Comparison of ENCODE assay signal across 13 cellular contexts in genomic region chr14:36656769-36657408, GRCh38. TPM values are rescaled to one million over a fixed set of nuclear protein-coding genes. Genes with fewer than 3 reads are reported as not detected.
DNase-seq lines count a peak whose midpoint lies in the region; ATAC-seq and TF ChIP-seq lines count a peak whose summit lies in the region.
"Had no signal": no experiment of that assay in that cellular context is flagged by ENCODE, and none has a peak within 500 bp of the region (broad histone marks: within the 10 kb centered on the region; RNA-seq: fewer than 3 reads in every experiment).

No MANE protein-coding gene starts in this region.

- no peak for TF ChIP-seq POLR2A in heart left ventricle (IDR thresholded peaks at IDR 0.05)

- H3K36me3 ChIP-seq in heart left ventricle (no peaks in the 10 kb centered on the region), mesenchymal stem cell (ENCODE audit: control insufficient read depth in 1 of 2, insufficient read depth in 2 of 2, low read depth in 1 of 2, low read length in 2 of 2) (peaks cover 0 to 9% of the 10 kb centered on the region in 2 experiments), tibial artery (no peaks in the 10 kb centered on the region)
- H3K36me3 ChIP-seq: thyroid gland had no signal

- ATAC-seq in heart left ventricle = no peak
- no peak for ATAC-seq in left cardiac atrium
- ATAC-seq in SK-N-SH treated with all-trans-retinoic acid at 6 μM for 48 hours = 0 out of 3 replicates have a peak, but pooled peaks have one; percentile 8
- ATAC-seq in GM18511 (IDR thresholded peaks at IDR 0.05; ENCODE audit: unreplicated experiment) = no peak
- ATAC-seq: Panc1 had no signal

- H2BK15ac ChIP-seq in mesenchymal stem cell (ENCODE audit: low read depth, poor library complexity, severe bottlenecking) = no peak overlapping the region

- no peak overlapping the region for H2BK12ac ChIP-seq in mesenchymal stem cell (ENCODE audit: low read length in 2 of 2)

- H3K18ac ChIP-seq in mesenchymal stem cell (ENCODE audit: low read depth in 1 of 2, low read length in 2 of 2) = no peak overlapping the region

- H3K4me3 ChIP-seq in heart left ventricle (peak overlapping the region in 10 of 12 donors; percentile 14 to 39 (median 30)), mesenchymal stem cell (ENCODE audit: insufficient read depth in 1 of 2, low read depth in 1 of 2, low read length in 2 of 2) (peak overlapping the region; percentile 14 to 69), tibial artery (peak overlapping the region; percentile 17 to 37)

- H2AK5ac ChIP-seq in mesenchymal stem cell (ENCODE audit: low read length, severe bottlenecking) = no peak overlapping the region

- no peak overlapping the region for H4K8ac ChIP-seq in mesenchymal stem cell (ENCODE audit: low read length)

- H3K4ac ChIP-seq in mesenchymal stem cell (ENCODE audit: low read depth in 1 of 2, low read length in 2 of 2) = no peak overlapping the region

- no peak overlapping the region for H3K9ac ChIP-seq in mesenchymal stem cell (ENCODE audit: low read length)

- intact Hi-C loops in heart left ventricle (cut with DNase I) = loop anchor here in 2 of 10 donors (10.0 kb wide), 3 partner anchors 288 to 498 kb away; no protein-coding TSS in a partner anchor
- intact Hi-C loops in left cardiac atrium (cut with DNase I) = no loop called here
- intact Hi-C loops in tibial artery (cut with DNase I; ENCODE audit: low total_unique reads) = loop anchor here (10.0 kb wide), 1 partner anchor 288 kb away; no protein-coding TSS in a partner anchor

- no peak overlapping the region for H2BK5ac ChIP-seq in mesenchymal stem cell (ENCODE audit: low read depth, low read length, poor library complexity, severe bottlenecking)

- H3K9me3 ChIP-seq in heart left ventricle (no peaks in the 10 kb centered on the region), mesenchymal stem cell (ENCODE audit: control insufficient read depth, low read length) (no peaks in the 10 kb centered on the region), tibial artery (no peaks in the 10 kb centered on the region)
- H3K9me3 ChIP-seq: thyroid gland had no signal

- no peaks in the 10 kb centered on the region for H3K79me1 ChIP-seq in mesenchymal stem cell (replicated peaks; ENCODE audit: low read length, poor library complexity, severe bottlenecking)

- H3K27me3 ChIP-seq in heart left ventricle (peaks cover 85 to 100% (median 100%) of the 10 kb centered on the region in 9 donors), mesenchymal stem cell (ENCODE audit: control insufficient read depth in 1 of 2, insufficient read depth in 1 of 2, low read length in 2 of 2) (peaks cover 91 to 97% of the 10 kb centered on the region in 2 experiments), tibial artery (peaks cover 22 to 100% of the 10 kb centered on the region in 2 donors)

- WGBS in heart left ventricle, 4 donors = 4 to 8% (median 5%) methylated on average over 23 to 27 of the region's 27 CpGs
- WGBS in mesenchymal stem cell = 8% methylated on average over 26 of the region's 27 CpGs

- no peak overlapping the region for H4K91ac ChIP-seq in mesenchymal stem cell (ENCODE audit: low read length)

- DNase-seq in heart left ventricle = no peak
- DNase-seq in left cardiac atrium = no peak
- peak; percentile 16 for DNase-seq in mesenchymal stem cell
- no peak for DNase-seq in tibial artery
- no peak for DNase-seq in activated effector memory CD4-positive, alpha-beta T cell treated with Interleukin-2 at 50 U/mL for 16 hours
- DNase-seq in DMS114 treated with DMSO at 0.1 percent for 48 hours (lab: John Stamatoyannopoulos, UW; ENCODE audit: unreplicated experiment) = no peak
- DNase-seq: activated B cell treated with CpG ODN at 0.5 μM for 24 hours, NCI-H1417 had no signal

- H3K27ac ChIP-seq in heart left ventricle (no peak overlapping the region), mesenchymal stem cell (ENCODE audit: low read length, poor library complexity, severe bottlenecking) (peak overlapping the region; percentile 25), tibial artery (no peak overlapping the region)
- H3K27ac ChIP-seq: thyroid gland had no signal

- no peak overlapping the region for H2AFZ ChIP-seq in mesenchymal stem cell (ENCODE audit: low read depth, low read length)

- H3K4me1 ChIP-seq in heart left ventricle (peaks cover 0 to 48% (median 24%) of the 10 kb centered on the region in 12 donors), mesenchymal stem cell (ENCODE audit: control insufficient read depth, insufficient read depth, low read depth, low read length) (peaks cover 44% of the 10 kb centered on the region), tibial artery (peaks cover 0 to 56% (median 41%) of the 10 kb centered on the region in 4 donors)

- H2BK120ac ChIP-seq in mesenchymal stem cell (ENCODE audit: low read depth, low read length) = no peak overlapping the region

- no peak overlapping the region for H3K14ac ChIP-seq in mesenchymal stem cell (ENCODE audit: low read length in 2 of 2)

- H3K23ac ChIP-seq in mesenchymal stem cell (ENCODE audit: low read length in 2 of 2) = no peak overlapping the region

- TF ChIP-seq CTCF in heart left ventricle (IDR thresholded peaks at IDR 0.05) = no peak
- no peak for TF ChIP-seq CTCF in tibial artery (IDR thresholded peaks at IDR 0.05)

- H3K4me2 ChIP-seq in mesenchymal stem cell (ENCODE audit: low read length, poor library complexity, severe bottlenecking) = peak overlapping the region; percentile 90

TF ChIP-seq in SK-N-SH treated with all-trans-retinoic acid at 6 μM for 48 hours, 23 proteins besides CTCF, POLR2A, EP300 and RAD21:
- TF ChIP-seq ZNF70 (CRISPR knock-in tag; IDR thresholded peaks at IDR 0.05) (no peak), CREB5 (CRISPR knock-in tag; IDR thresholded peaks at IDR 0.05; ENCODE audit: low read depth) (no peak), ZFP30 (CRISPR knock-in tag; IDR thresholded peaks at IDR 0.05) (no peak), CSDC2 (CRISPR knock-in tag; IDR thresholded peaks at IDR 0.05) (no peak), BACH2 (CRISPR knock-in tag; IDR thresholded peaks at IDR 0.05; ENCODE audit: borderline replicate concordance) (no peak), ZNF8 (CRISPR knock-in tag; IDR thresholded peaks at IDR 0.05) (no peak), PPARA (CRISPR knock-in tag; IDR thresholded peaks at IDR 0.05; ENCODE audit: borderline replicate concordance) (no peak)

RNA-seq across cellular contexts. Expression of gene PAX9, which starts 4.8 kb away (rescaled TPM):
- total RNA-seq in heart left ventricle (not detected), left cardiac atrium (not detected)
- not detected for polyA plus RNA-seq in heart left ventricle
- polyA plus RNA-seq in mesenchymal stem cell (2013, experiment 1 of 2) = 0.91 TPM
- 0.92 TPM for polyA plus RNA-seq in mesenchymal stem cell (2013, experiment 2 of 2)
- total RNA-seq: activated B cell treated with CpG ODN at 0.5 μM for 24 hours, fibroblast of villous mesenchyme had no signal
